ENCODE assay signal across 7 cellular contexts in the genomic region with DNA sequence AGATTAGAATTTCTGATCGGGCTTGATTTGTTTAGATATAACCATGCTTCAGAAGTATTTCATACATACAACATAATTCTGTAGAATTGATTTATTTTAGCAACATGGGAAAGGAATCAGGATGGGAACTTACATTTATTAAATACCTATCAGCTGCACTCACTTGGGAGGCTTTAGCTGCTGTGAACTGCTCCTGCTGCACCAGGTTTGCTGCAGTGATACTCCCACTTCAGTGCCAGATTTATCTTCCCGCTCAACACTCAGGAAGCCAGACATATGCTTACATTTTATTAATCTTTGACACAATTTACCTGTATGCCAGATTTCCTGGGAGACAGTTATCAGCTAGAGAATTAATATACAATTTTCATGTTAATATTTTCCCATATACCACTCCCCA.
"Had no signal": no experiment of that assay in that cellular context is flagged by ENCODE, and none has a peak within 500 bp of the region (broad histone marks: within the 10 kb centered on the region; RNA-seq: fewer than 3 reads in every experiment).

No MANE protein-coding gene starts in this region.

- H3K27ac Mint-ChIP-seq: HFFc6 had no signal

- DNase-seq: GM23248, GOT3, H7, H9, HCEC 1CT, HFFc6 had no signal

- H3K4me3 Mint-ChIP-seq: GM23338, H9, HFFc6 had no signal
